ENCODE assay signal across 33 cellular contexts in the genomic region with DNA sequence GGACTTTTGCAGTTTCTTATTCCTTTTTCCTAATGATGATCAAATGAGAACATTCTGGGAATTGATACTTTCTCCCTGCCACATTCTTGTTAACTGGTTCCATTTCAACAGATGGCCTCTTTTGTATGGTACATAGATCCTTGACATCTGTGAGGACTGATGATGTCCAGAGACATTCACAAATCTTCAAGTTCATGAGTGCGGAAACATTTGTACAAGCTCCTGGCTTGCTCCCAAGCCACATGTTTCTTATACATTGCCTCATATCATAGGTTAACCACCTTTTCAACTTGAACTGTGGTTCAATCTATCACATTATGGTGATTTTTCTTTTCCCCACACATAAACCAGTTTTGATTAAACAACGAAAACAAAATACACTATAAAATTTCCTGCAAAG.
"Had no signal": no experiment of that assay in that cellular context is flagged by ENCODE, and none has a peak within 500 bp of the region (broad histone marks: within the 10 kb centered on the region; RNA-seq: fewer than 3 reads in every experiment).

No MANE protein-coding gene starts in this region.

- FAIRE-seq: astrocyte, RCC 7860 had no signal

- H3K27ac Mint-ChIP-seq: activated CD4-positive, alpha-beta memory T cell treated with anti-CD3 and anti-CD28 coated beads, Interleukin-2, amount 10 ng/mL, durations not matched to agents 7 days and 5 days; activated CD8-positive, alpha-beta memory T cell treated with anti-CD3 and anti-CD28 coated beads, Interleukin-2, amount 10 ng/mL, durations not matched to agents 7 days and 5 days; activated naive CD4-positive, alpha-beta T cell treated with anti-CD3 and anti-CD28 coated beads, Interleukin-2, amount 10 ng/mL, durations not matched to agents 7 days and 5 days; activated naive CD8-positive, alpha-beta T cell had no signal

- H3K36me3 Mint-ChIP-seq: activated CD8-positive, alpha-beta memory T cell treated with anti-CD3 and anti-CD28 coated beads, Interleukin-2, amount 10 ng/mL, durations not matched to agents 7 days and 5 days; activated naive CD4-positive, alpha-beta T cell treated with anti-CD3 and anti-CD28 coated beads, Interleukin-2, amount 10 ng/mL, durations not matched to agents 7 days and 5 days; activated naive CD8-positive, alpha-beta T cell had no signal

- H3K27me3 ChIP-seq: body of pancreas, breast epithelium had no signal

- ATAC-seq: activated CD8-positive, alpha-beta memory T cell treated with anti-CD3 and anti-CD28 coated beads, Interleukin-2, amount 10 ng/mL, durations not matched to agents 7 days and 5 days; body of pancreas; Right ventricle myocardium inferior had no signal

- H3K4me3 ChIP-seq: body of pancreas, breast epithelium, PC-9 had no signal

- DNase-seq: activated CD4-positive, alpha-beta memory T cell treated with anti-CD3 and anti-CD28 coated beads, Interleukin-2, amount 10 ng/mL, durations not matched to agents 7 days and 5 days; activated CD4-positive, alpha-beta T cell treated with anti-CD3 and anti-CD28 coated beads for 1 hour; activated CD4-positive, alpha-beta T cell treated with anti-CD3 and anti-CD28 coated beads for 48 hours; activated CD4-positive, CD25-positive, alpha-beta regulatory T cell; activated CD8-positive, alpha-beta memory T cell treated with anti-CD3 and anti-CD28 coated beads for 24 hours; activated CD8-positive, alpha-beta memory T cell treated with anti-CD3 and anti-CD28 coated beads, Interleukin-2, amount 10 ng/mL, durations not matched to agents 7 days and 5 days; activated CD8-positive, alpha-beta memory T cell treated with anti-CD3 and anti-CD28 coated beads, Interleukin-2, amount 50 U/mL, for 48 hours; activated effector memory CD4-positive, alpha-beta T cell treated with Interleukin-2 at 50 U/mL for 16 hours; activated naive CD4-positive, alpha-beta T cell treated with anti-CD3 and anti-CD28 coated beads, Interleukin-2, amount 10 ng/mL, durations not matched to agents 7 days and 5 days; activated T-cell treated with anti-CD3 and anti-CD28 coated beads, Interleukin-2, amount 50 U/mL, for 48 hours; body of pancreas; caudate nucleus; cerebellar nuclear complex; NCI-H1092 treated with DMSO at 0.1 percent for 48 hours; NCI-H1417; NCI-H146; NCI-H187; NCI-H2081; NCI-H345; NCI-H510A; NCI-H526; NCI-H748 treated with DMSO at 0.1 percent for 48 hours; NK-92 treated with Interleukin-12 subunit alpha and Interleukin-12 subunit beta, amount 100 ng/mL, for 24 hours; PC-9; SIG-M5; T1000; WERI-Rb-1 had no signal

- H3K4me1 Mint-ChIP-seq: activated CD4-positive, alpha-beta memory T cell treated with anti-CD3 and anti-CD28 coated beads, Interleukin-2, amount 10 ng/mL, durations not matched to agents 7 days and 5 days; activated CD8-positive, alpha-beta memory T cell treated with anti-CD3 and anti-CD28 coated beads, Interleukin-2, amount 10 ng/mL, durations not matched to agents 7 days and 5 days; activated naive CD4-positive, alpha-beta T cell treated with anti-CD3 and anti-CD28 coated beads, Interleukin-2, amount 10 ng/mL, durations not matched to agents 7 days and 5 days had no signal

- H3K4me1 ChIP-seq: body of pancreas, breast epithelium had no signal

- H3K36me3 ChIP-seq: breast epithelium, WERI-Rb-1 had no signal

- H3K9me3 ChIP-seq: body of pancreas, breast epithelium had no signal

- H3K27ac ChIP-seq: body of pancreas, breast epithelium, PC-9, RWPE1, WERI-Rb-1 had no signal

- H3K4me3 Mint-ChIP-seq: activated CD4-positive, alpha-beta memory T cell treated with anti-CD3 and anti-CD28 coated beads, Interleukin-2, amount 10 ng/mL, durations not matched to agents 7 days and 5 days; activated CD8-positive, alpha-beta memory T cell treated with anti-CD3 and anti-CD28 coated beads, Interleukin-2, amount 10 ng/mL, durations not matched to agents 7 days and 5 days; activated naive CD4-positive, alpha-beta T cell treated with anti-CD3 and anti-CD28 coated beads, Interleukin-2, amount 10 ng/mL, durations not matched to agents 7 days and 5 days; activated naive CD8-positive, alpha-beta T cell had no signal

- H3K9me3 Mint-ChIP-seq: activated CD4-positive, alpha-beta memory T cell treated with anti-CD3 and anti-CD28 coated beads, Interleukin-2, amount 10 ng/mL, durations not matched to agents 7 days and 5 days; activated naive CD4-positive, alpha-beta T cell treated with anti-CD3 and anti-CD28 coated beads, Interleukin-2, amount 10 ng/mL, durations not matched to agents 7 days and 5 days had no signal
